ENCODE assay signal across 18 cellular contexts in genomic region chr3:71482771-71483170, GRCh38.
DNase-seq lines count a peak whose midpoint lies in the region; ATAC-seq, FAIRE-seq and TF ChIP-seq lines count a peak whose summit lies in the region.
"Had no signal": no experiment of that assay in that cellular context is flagged by ENCODE, and none has a peak within 500 bp of the region (broad histone marks: within the 10 kb centered on the region; RNA-seq: fewer than 3 reads in every experiment).

No MANE protein-coding gene starts in this region.

- H3K27ac Mint-ChIP-seq in stimulated activated naive CD8-positive, alpha-beta T cell treated with anti-CD3 and anti-CD28 coated beads, Interleukin-15, Interleukin-2, amounts not matched to agents 100 ng/mL and 50 ng/mL, for 24 hours = peak overlapping the region; percentile 64
- H3K27ac Mint-ChIP-seq in activated naive CD8-positive, alpha-beta T cell treated with anti-CD3 and anti-CD28 coated beads, Interleukin-2, amount 10 ng/mL, durations not matched to agents 7 days and 5 days = peak overlapping the region; percentile 49

- H3K27me3 ChIP-seq in transverse colon = no peaks in the 10 kb centered on the region

- in situ Hi-C loops in transverse colon (cut with MboI; ENCODE audit: low pct_ligation_motif_present in 1 of 4, low pct_unique_long_range_greater_than_20kb in 1 of 4, low sequenced_read_pairs in 3 of 4) = no loop called here

- H3K27me3 Mint-ChIP-seq in stimulated activated naive CD8-positive, alpha-beta T cell treated with anti-CD3 and anti-CD28 coated beads, Interleukin-15, Interleukin-2, amounts not matched to agents 100 ng/mL and 50 ng/mL, for 24 hours = no peaks in the 10 kb centered on the region
- no peaks in the 10 kb centered on the region for H3K27me3 Mint-ChIP-seq in activated naive CD8-positive, alpha-beta T cell treated with anti-CD3 and anti-CD28 coated beads, Interleukin-2, amount 10 ng/mL, durations not matched to agents 7 days and 5 days

- no peak for TF ChIP-seq CTCF in transverse colon (IDR thresholded peaks at IDR 0.05)

- peaks cover 96% of the 10 kb centered on the region for H3K4me1 Mint-ChIP-seq in stimulated activated naive CD8-positive, alpha-beta T cell treated with anti-CD3 and anti-CD28 coated beads, Interleukin-15, Interleukin-2, amounts not matched to agents 100 ng/mL and 50 ng/mL, for 24 hours (ENCODE audit: low read depth)
- peaks cover 75% of the 10 kb centered on the region for H3K4me1 Mint-ChIP-seq in activated naive CD8-positive, alpha-beta T cell treated with anti-CD3 and anti-CD28 coated beads, Interleukin-2, amount 10 ng/mL, durations not matched to agents 7 days and 5 days

- peaks cover 14% of the 10 kb centered on the region for H3K36me3 Mint-ChIP-seq in stimulated activated naive CD8-positive, alpha-beta T cell treated with anti-CD3 and anti-CD28 coated beads, Interleukin-15, Interleukin-2, amounts not matched to agents 100 ng/mL and 50 ng/mL, for 24 hours (ENCODE audit: low read depth)
- H3K36me3 Mint-ChIP-seq in activated naive CD8-positive, alpha-beta T cell treated with anti-CD3 and anti-CD28 coated beads, Interleukin-2, amount 10 ng/mL, durations not matched to agents 7 days and 5 days = peaks cover 19% of the 10 kb centered on the region

- no peak for FAIRE-seq in GM12892 (lab: Jason Lieb, UNC)
- FAIRE-seq: K562 had no signal

- TF ChIP-seq EP300 in transverse colon (IDR thresholded peaks at IDR 0.05; ENCODE audit: low read depth) = no peak

- peak; percentile 51 for DNase-seq in activated CD8-positive, alpha-beta memory T cell treated with anti-CD3 and anti-CD28 coated beads for 24 hours
- no peak for DNase-seq in activated CD8-positive, alpha-beta memory T cell treated with anti-CD3 and anti-CD28 coated beads, Interleukin-2, amount 50 U/mL, for 4 hours
- DNase-seq in stimulated activated naive CD8-positive, alpha-beta T cell treated with anti-CD3 and anti-CD28 coated beads, Interleukin-15, Interleukin-2, amounts not matched to agents 100 U/mL and 50 U/mL, for 24 hours = no peak
- no peak for DNase-seq in activated naive CD8-positive, alpha-beta T cell treated with anti-CD3 and anti-CD28 coated beads, Interleukin-2, amount 10 ng/mL, durations not matched to agents 7 days and 5 days
- DNase-seq in GM12892 (ENCODE audit: insufficient read length) (no peak), transverse colon (no peak)
- DNase-seq: C1 segment of cervical spinal cord, Caco-2, DMS153, NCI-H1436, NCI-H2029 treated with DMSO at 0.1 percent for 48 hours, NCI-H2171 treated with DMSO at 0.1 percent for 48 hours, NCI-H446 treated with DMSO at 0.1 percent for 48 hours, RPMI8226 had no signal

- POLR2A ChIA-PET in activated naive CD8-positive, alpha-beta T cell treated with anti-CD3 and anti-CD28 coated beads, Interleukin-2, amount 10 ng/mL, durations not matched to agents 7 days and 5 days (lab: Charles Lee) = interaction anchor here (0.7 to 1.3 kb wide), 3 partner anchors 17 to 42 kb away, joined by 3 to 5 read pairs (median 3); no protein-coding TSS in a partner anchor

- no peak overlapping the region for H3K27ac ChIP-seq in transverse colon

- H3K4me3 Mint-ChIP-seq in stimulated activated naive CD8-positive, alpha-beta T cell treated with anti-CD3 and anti-CD28 coated beads, Interleukin-15, Interleukin-2, amounts not matched to agents 100 ng/mL and 50 ng/mL, for 24 hours = no peak overlapping the region
- H3K4me3 Mint-ChIP-seq in activated naive CD8-positive, alpha-beta T cell treated with anti-CD3 and anti-CD28 coated beads, Interleukin-2, amount 10 ng/mL, durations not matched to agents 7 days and 5 days = no peak overlapping the region
- H3K4me3 Mint-ChIP-seq: GM23338 had no signal

- intact Hi-C loops in transverse colon (cut with DNase I; ENCODE audit: low total_unique reads) = no loop called here

- H3K9me3 Mint-ChIP-seq in stimulated activated naive CD8-positive, alpha-beta T cell treated with anti-CD3 and anti-CD28 coated beads, Interleukin-15, Interleukin-2, amounts not matched to agents 100 ng/mL and 50 ng/mL, for 24 hours = no peaks in the 10 kb centered on the region
- H3K9me3 Mint-ChIP-seq in activated naive CD8-positive, alpha-beta T cell treated with anti-CD3 and anti-CD28 coated beads, Interleukin-2, amount 10 ng/mL, durations not matched to agents 7 days and 5 days = no peaks in the 10 kb centered on the region
- H3K9me3 Mint-ChIP-seq: GM23338 had no signal

- H3K4me3 ChIP-seq in transverse colon = no peak overlapping the region
- H3K4me3 ChIP-seq: GM23338, K562 had no signal

- 88 to 90% methylated on average over 5 of the region's 5 CpGs for WGBS in transverse colon (ENCODE audit: low coverage in 1 of 2), 2 donors

- no peak for TF ChIP-seq POLR2A in GM12892 (IDR thresholded peaks at IDR 0.05; ENCODE audit: low read depth, low read length)
- TF ChIP-seq POLR2A in transverse colon (IDR thresholded peaks at IDR 0.05) = no peak

- H3K9me3 ChIP-seq in transverse colon = no peaks in the 10 kb centered on the region
- H3K9me3 ChIP-seq: Caco-2 had no signal

- no peaks in the 10 kb centered on the region for H3K4me1 ChIP-seq in transverse colon
- H3K4me1 ChIP-seq: Caco-2 had no signal

- no peak for ATAC-seq in stimulated activated naive CD8-positive, alpha-beta T cell treated with anti-CD3 and anti-CD28 coated beads, Interleukin-15, Interleukin-2, amounts not matched to agents 100 U/mL and 50 U/mL, for 24 hours
- ATAC-seq in activated naive CD8-positive, alpha-beta T cell treated with anti-CD3 and anti-CD28 coated beads, Interleukin-2, amount 10 ng/mL, durations not matched to agents 7 days and 5 days (ENCODE audit: low read depth) = no peak
- ATAC-seq: GM23338, HCT116, K562 had no signal

- no peaks in the 10 kb centered on the region for H3K36me3 ChIP-seq in transverse colon
